In the genomic region with DNA sequence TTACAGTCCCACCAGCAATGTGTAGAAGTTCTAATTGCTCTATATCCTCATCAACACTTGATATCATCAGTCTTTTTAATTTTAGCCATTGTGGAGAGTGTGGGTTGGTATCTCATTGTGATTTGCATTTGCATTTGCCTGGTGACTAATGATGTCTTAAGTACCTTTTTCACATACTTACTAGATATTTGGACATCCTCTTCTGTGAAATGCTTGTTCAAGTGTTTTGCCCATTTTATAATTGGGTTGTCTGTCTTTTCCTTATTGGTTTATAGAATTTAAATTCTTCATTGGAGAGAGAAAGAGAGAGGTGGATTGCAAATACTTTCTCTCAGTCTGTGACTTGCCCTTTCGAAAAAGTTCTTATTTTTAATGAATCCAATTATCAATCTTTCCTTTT, we compare ENCODE assay signal across 4 cellular contexts.
A peak's percentile ranks its signal among the peaks of the same experiment; 100 is the strongest.
TF ChIP-seq lines count a peak whose summit lies in the region.

No MANE protein-coding gene starts in this region.

TF ChIP-seq in A549, 52 proteins besides CTCF, POLR2A, EP300 and RAD21:
- peak; percentile 44; the same call in 1 of the 2 replicates for TF ChIP-seq KDM1A (IDR thresholded peaks at IDR 0.05; ENCODE audit: low read depth)
- TF ChIP-seq HOXB5 (CRISPR knock-in tag; IDR thresholded peaks at IDR 0.05) = no peak

TF ChIP-seq in HCT116, 20 proteins besides CTCF, POLR2A, EP300 and RAD21:
- TF ChIP-seq CBX3 (IDR thresholded peaks at IDR 0.05; ENCODE audit: low read depth) (0 out of 2 replicates have a peak, but pooled peaks have one; percentile 30), SP1 (IDR thresholded peaks at IDR 0.05; ENCODE audit: low read depth) (no peak)

TF ChIP-seq in HEK293, 187 proteins besides CTCF, POLR2A, EP300 and RAD21:
- no peak for TF ChIP-seq ZNF155 (tag by site-specific recombination; IDR thresholded peaks at IDR 0.05)
- TF ChIP-seq SETDB1 (IDR thresholded peaks at IDR 0.05; ENCODE audit: insufficient read length, low read length) = peak; percentile 64
- TF ChIP-seq TRIM28 (IDR thresholded peaks at IDR 0.05; ENCODE audit: borderline replicate concordance, low read length) = peak; percentile 20; the same call in 1 of the 2 replicates
- TF ChIP-seq, protein P1, sequence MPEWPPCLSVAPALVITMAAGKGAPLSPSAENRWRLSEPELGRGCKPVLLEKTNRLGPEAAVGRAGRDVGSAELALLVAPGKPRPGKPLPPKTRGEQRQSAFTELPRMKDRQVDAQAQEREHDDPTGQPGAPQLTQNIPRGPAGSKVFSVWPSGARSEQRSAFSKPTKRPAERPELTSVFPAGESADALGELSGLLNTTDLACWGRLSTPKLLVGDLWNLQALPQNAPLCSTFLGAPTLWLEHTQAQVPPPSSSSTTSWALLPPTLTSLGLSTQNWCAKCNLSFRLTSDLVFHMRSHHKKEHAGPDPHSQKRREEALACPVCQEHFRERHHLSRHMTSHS (tag by site-specific recombination; IDR thresholded peaks at IDR 0.05) = no peak
- TF ChIP-seq ZFP41 (tag by site-specific recombination; IDR thresholded peaks at IDR 0.05; ENCODE audit: borderline replicate concordance) = no peak

TF ChIP-seq in K562, 482 proteins besides CTCF, POLR2A, EP300 and RAD21:
- TF ChIP-seq, protein P2, sequence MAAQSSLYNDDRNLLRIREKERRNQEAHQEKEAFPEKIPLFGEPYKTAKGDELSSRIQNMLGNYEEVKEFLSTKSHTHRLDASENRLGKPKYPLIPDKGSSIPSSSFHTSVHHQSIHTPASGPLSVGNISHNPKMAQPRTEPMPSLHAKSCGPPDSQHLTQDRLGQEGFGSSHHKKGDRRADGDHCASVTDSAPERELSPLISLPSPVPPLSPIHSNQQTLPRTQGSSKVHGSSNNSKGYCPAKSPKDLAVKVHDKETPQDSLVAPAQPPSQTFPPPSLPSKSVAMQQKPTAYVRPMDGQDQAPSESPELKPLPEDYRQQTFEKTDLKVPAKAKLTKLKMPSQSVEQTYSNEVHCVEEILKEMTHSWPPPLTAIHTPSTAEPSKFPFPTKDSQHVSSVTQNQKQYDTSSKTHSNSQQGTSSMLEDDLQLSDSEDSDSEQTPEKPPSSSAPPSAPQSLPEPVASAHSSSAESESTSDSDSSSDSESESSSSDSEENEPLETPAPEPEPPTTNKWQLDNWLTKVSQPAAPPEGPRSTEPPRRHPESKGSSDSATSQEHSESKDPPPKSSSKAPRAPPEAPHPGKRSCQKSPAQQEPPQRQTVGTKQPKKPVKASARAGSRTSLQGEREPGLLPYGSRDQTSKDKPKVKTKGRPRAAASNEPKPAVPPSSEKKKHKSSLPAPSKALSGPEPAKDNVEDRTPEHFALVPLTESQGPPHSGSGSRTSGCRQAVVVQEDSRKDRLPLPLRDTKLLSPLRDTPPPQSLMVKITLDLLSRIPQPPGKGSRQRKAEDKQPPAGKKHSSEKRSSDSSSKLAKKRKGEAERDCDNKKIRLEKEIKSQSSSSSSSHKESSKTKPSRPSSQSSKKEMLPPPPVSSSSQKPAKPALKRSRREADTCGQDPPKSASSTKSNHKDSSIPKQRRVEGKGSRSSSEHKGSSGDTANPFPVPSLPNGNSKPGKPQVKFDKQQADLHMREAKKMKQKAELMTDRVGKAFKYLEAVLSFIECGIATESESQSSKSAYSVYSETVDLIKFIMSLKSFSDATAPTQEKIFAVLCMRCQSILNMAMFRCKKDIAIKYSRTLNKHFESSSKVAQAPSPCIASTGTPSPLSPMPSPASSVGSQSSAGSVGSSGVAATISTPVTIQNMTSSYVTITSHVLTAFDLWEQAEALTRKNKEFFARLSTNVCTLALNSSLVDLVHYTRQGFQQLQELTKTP (IDR thresholded peaks at IDR 0.05; ENCODE audit: low read depth in 1 of 2, partially characterized antibody in 2 of 2) = peak in 1 of 2 experiments; percentile 99
- no peak for TF ChIP-seq RBM22 (IDR thresholded peaks at IDR 0.05; ENCODE audit: low read depth, low read length, poor library complexity, severe bottlenecking)
- TF ChIP-seq, protein P3, sequence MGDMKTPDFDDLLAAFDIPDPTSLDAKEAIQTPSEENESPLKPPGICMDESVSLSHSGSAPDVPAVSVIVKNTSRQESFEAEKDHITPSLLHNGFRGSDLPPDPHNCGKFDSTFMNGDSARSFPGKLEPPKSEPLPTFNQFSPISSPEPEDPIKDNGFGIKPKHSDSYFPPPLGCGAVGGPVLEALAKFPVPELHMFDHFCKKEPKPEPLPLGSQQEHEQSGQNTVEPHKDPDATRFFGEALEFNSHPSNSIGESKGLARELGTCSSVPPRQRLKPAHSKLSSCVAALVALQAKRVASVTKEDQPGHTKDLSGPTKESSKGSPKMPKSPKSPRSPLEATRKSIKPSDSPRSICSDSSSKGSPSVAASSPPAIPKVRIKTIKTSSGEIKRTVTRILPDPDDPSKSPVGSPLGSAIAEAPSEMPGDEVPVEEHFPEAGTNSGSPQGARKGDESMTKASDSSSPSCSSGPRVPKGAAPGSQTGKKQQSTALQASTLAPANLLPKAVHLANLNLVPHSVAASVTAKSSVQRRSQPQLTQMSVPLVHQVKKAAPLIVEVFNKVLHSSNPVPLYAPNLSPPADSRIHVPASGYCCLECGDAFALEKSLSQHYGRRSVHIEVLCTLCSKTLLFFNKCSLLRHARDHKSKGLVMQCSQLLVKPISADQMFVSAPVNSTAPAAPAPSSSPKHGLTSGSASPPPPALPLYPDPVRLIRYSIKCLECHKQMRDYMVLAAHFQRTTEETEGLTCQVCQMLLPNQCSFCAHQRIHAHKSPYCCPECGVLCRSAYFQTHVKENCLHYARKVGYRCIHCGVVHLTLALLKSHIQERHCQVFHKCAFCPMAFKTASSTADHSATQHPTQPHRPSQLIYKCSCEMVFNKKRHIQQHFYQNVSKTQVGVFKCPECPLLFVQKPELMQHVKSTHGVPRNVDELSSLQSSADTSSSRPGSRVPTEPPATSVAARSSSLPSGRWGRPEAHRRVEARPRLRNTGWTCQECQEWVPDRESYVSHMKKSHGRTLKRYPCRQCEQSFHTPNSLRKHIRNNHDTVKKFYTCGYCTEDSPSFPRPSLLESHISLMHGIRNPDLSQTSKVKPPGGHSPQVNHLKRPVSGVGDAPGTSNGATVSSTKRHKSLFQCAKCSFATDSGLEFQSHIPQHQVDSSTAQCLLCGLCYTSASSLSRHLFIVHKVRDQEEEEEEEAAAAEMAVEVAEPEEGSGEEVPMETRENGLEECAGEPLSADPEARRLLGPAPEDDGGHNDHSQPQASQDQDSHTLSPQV (IDR thresholded peaks at IDR 0.05) = no peak
- TF ChIP-seq, protein P4, sequence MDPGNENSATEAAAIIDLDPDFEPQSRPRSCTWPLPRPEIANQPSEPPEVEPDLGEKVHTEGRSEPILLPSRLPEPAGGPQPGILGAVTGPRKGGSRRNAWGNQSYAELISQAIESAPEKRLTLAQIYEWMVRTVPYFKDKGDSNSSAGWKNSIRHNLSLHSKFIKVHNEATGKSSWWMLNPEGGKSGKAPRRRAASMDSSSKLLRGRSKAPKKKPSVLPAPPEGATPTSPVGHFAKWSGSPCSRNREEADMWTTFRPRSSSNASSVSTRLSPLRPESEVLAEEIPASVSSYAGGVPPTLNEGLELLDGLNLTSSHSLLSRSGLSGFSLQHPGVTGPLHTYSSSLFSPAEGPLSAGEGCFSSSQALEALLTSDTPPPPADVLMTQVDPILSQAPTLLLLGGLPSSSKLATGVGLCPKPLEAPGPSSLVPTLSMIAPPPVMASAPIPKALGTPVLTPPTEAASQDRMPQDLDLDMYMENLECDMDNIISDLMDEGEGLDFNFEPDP (CRISPR knock-in tag; IDR thresholded peaks at IDR 0.05) = no peak
- 0 out of 2 replicates have a peak, but pooled peaks have one; percentile 48 for TF ChIP-seq TRIM28 (IDR thresholded peaks at IDR 0.05)
- no peak for TF ChIP-seq MTF1 (CRISPR knock-in tag; IDR thresholded peaks at IDR 0.05; ENCODE audit: borderline replicate concordance)
- TF ChIP-seq CHD4 (IDR thresholded peaks at IDR 0.05; ENCODE audit: insufficient read depth, insufficient replicate concordance, low read depth, low read length, poor library complexity, severe bottlenecking) = no peak
